In the genomic region with DNA sequence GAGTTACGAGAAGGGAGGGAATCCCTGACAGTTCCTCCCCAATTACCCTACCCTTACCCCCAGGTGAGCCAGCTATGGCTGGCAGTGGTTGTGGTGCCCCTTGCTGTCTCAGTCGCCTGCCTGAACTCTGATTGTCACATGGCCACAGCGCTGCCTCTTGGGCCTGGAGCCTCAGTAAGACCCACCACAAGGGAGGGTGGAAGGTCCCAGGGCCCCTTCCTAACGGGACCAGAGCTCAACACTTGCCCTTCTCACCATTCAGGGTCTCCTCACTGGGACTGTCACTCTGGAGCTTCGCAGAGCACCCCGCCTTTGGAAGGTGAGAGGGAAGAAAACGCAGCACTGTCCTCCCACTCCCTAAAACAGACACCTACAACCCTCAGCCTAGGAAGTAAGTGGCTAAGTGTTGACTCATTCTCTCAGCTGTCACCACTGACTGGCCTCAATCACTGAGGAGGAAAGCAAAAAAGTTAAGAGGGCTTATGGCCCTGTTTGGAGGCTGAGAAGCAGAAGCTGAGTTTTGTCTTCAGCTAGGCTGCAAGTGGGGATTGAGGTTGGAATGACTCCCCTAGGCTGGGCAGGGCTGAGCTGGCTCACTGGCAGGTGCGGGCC, we compare ENCODE assay signal across 2 cellular contexts.
TF ChIP-seq lines count a peak whose summit lies in the region.

No MANE protein-coding gene starts in this region.

TF ChIP-seq in A549, 52 proteins besides CTCF, POLR2A, EP300 and RAD21:
- no peak for TF ChIP-seq RFX5 (IDR thresholded peaks at IDR 0.05)
- TF ChIP-seq CHD2 (IDR thresholded peaks at IDR 0.05; ENCODE audit: low read length, partially characterized antibody): no peak
- no peak for TF ChIP-seq FOXS1 (CRISPR knock-in tag; IDR thresholded peaks at IDR 0.05)
- no peak for TF ChIP-seq SREBF2 (IDR thresholded peaks at IDR 0.05)
- TF ChIP-seq, protein P1, sequence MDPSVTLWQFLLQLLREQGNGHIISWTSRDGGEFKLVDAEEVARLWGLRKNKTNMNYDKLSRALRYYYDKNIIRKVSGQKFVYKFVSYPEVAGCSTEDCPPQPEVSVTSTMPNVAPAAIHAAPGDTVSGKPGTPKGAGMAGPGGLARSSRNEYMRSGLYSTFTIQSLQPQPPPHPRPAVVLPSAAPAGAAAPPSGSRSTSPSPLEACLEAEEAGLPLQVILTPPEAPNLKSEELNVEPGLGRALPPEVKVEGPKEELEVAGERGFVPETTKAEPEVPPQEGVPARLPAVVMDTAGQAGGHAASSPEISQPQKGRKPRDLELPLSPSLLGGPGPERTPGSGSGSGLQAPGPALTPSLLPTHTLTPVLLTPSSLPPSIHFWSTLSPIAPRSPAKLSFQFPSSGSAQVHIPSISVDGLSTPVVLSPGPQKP (IDR thresholded peaks at IDR 0.05; ENCODE audit: low read depth, low read length): no peak
- TF ChIP-seq FOSB (CRISPR knock-in tag; IDR thresholded peaks at IDR 0.05): no peak
- no peak for TF ChIP-seq NPAS2 (CRISPR knock-in tag; IDR thresholded peaks at IDR 0.05; ENCODE audit: borderline replicate concordance)
- no peak for TF ChIP-seq ESRRA (IDR thresholded peaks at IDR 0.05; ENCODE audit: borderline replicate concordance, low read length)
- TF ChIP-seq CEBPB (IDR thresholded peaks at IDR 0.05): no peak
- no peak for TF ChIP-seq KDM5A (IDR thresholded peaks at IDR 0.05)
- no peak for TF ChIP-seq PHF8 (IDR thresholded peaks at IDR 0.05; ENCODE audit: borderline replicate concordance, low read depth)
- TF ChIP-seq HEYL (CRISPR knock-in tag; IDR thresholded peaks at IDR 0.05): no peak
- TF ChIP-seq, protein P2, sequence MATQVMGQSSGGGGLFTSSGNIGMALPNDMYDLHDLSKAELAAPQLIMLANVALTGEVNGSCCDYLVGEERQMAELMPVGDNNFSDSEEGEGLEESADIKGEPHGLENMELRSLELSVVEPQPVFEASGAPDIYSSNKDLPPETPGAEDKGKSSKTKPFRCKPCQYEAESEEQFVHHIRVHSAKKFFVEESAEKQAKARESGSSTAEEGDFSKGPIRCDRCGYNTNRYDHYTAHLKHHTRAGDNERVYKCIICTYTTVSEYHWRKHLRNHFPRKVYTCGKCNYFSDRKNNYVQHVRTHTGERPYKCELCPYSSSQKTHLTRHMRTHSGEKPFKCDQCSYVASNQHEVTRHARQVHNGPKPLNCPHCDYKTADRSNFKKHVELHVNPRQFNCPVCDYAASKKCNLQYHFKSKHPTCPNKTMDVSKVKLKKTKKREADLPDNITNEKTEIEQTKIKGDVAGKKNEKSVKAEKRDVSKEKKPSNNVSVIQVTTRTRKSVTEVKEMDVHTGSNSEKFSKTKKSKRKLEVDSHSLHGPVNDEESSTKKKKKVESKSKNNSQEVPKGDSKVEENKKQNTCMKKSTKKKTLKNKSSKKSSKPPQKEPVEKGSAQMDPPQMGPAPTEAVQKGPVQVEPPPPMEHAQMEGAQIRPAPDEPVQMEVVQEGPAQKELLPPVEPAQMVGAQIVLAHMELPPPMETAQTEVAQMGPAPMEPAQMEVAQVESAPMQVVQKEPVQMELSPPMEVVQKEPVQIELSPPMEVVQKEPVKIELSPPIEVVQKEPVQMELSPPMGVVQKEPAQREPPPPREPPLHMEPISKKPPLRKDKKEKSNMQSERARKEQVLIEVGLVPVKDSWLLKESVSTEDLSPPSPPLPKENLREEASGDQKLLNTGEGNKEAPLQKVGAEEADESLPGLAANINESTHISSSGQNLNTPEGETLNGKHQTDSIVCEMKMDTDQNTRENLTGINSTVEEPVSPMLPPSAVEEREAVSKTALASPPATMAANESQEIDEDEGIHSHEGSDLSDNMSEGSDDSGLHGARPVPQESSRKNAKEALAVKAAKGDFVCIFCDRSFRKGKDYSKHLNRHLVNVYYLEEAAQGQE (IDR thresholded peaks at IDR 0.05): no peak
- no peak for TF ChIP-seq SMC3 (IDR thresholded peaks at IDR 0.05)
- no peak for TF ChIP-seq CBX8 (IDR thresholded peaks at IDR 0.05)
- TF ChIP-seq, protein P3, sequence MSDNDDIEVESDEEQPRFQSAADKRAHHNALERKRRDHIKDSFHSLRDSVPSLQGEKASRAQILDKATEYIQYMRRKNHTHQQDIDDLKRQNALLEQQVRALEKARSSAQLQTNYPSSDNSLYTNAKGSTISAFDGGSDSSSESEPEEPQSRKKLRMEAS (IDR thresholded peaks at IDR 0.05): no peak

TF ChIP-seq in GM23338, 12 proteins besides CTCF, POLR2A, EP300 and RAD21:
- TF ChIP-seq, protein P2 (IDR thresholded peaks at IDR 0.05; ENCODE audit: unreplicated experiment): no peak
- TF ChIP-seq NANOG (IDR thresholded peaks at IDR 0.05; ENCODE audit: borderline replicate concordance): no peak
- no peak for TF ChIP-seq EZH2phosphoT487 (IDR thresholded peaks at IDR 0.05; ENCODE audit: unreplicated experiment)
- no peak for TF ChIP-seq ZNF331 (CRISPR knock-in tag; IDR thresholded peaks at IDR 0.05; ENCODE audit: low read depth)
- no peak for TF ChIP-seq CREB1 (CRISPR knock-in tag; IDR thresholded peaks at IDR 0.05; ENCODE audit: low read depth)
- TF ChIP-seq, protein P4, sequence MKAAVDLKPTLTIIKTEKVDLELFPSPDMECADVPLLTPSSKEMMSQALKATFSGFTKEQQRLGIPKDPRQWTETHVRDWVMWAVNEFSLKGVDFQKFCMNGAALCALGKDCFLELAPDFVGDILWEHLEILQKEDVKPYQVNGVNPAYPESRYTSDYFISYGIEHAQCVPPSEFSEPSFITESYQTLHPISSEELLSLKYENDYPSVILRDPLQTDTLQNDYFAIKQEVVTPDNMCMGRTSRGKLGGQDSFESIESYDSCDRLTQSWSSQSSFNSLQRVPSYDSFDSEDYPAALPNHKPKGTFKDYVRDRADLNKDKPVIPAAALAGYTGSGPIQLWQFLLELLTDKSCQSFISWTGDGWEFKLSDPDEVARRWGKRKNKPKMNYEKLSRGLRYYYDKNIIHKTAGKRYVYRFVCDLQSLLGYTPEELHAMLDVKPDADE (IDR thresholded peaks at IDR 0.05): no peak
- no peak for TF ChIP-seq STAT1 (IDR thresholded peaks at IDR 0.05; ENCODE audit: unreplicated experiment)
- TF ChIP-seq POLR2AphosphoS5 (IDR thresholded peaks at IDR 0.05; ENCODE audit: low read depth): no peak
- TF ChIP-seq ZNF114 (CRISPR knock-in tag; IDR thresholded peaks at IDR 0.05): no peak
- no peak for TF ChIP-seq JUNB (IDR thresholded peaks at IDR 0.05; ENCODE audit: unreplicated experiment)
- TF ChIP-seq EZH2 (IDR thresholded peaks at IDR 0.05; ENCODE audit: low read depth, unreplicated experiment): no peak
- TF ChIP-seq, protein P5, sequence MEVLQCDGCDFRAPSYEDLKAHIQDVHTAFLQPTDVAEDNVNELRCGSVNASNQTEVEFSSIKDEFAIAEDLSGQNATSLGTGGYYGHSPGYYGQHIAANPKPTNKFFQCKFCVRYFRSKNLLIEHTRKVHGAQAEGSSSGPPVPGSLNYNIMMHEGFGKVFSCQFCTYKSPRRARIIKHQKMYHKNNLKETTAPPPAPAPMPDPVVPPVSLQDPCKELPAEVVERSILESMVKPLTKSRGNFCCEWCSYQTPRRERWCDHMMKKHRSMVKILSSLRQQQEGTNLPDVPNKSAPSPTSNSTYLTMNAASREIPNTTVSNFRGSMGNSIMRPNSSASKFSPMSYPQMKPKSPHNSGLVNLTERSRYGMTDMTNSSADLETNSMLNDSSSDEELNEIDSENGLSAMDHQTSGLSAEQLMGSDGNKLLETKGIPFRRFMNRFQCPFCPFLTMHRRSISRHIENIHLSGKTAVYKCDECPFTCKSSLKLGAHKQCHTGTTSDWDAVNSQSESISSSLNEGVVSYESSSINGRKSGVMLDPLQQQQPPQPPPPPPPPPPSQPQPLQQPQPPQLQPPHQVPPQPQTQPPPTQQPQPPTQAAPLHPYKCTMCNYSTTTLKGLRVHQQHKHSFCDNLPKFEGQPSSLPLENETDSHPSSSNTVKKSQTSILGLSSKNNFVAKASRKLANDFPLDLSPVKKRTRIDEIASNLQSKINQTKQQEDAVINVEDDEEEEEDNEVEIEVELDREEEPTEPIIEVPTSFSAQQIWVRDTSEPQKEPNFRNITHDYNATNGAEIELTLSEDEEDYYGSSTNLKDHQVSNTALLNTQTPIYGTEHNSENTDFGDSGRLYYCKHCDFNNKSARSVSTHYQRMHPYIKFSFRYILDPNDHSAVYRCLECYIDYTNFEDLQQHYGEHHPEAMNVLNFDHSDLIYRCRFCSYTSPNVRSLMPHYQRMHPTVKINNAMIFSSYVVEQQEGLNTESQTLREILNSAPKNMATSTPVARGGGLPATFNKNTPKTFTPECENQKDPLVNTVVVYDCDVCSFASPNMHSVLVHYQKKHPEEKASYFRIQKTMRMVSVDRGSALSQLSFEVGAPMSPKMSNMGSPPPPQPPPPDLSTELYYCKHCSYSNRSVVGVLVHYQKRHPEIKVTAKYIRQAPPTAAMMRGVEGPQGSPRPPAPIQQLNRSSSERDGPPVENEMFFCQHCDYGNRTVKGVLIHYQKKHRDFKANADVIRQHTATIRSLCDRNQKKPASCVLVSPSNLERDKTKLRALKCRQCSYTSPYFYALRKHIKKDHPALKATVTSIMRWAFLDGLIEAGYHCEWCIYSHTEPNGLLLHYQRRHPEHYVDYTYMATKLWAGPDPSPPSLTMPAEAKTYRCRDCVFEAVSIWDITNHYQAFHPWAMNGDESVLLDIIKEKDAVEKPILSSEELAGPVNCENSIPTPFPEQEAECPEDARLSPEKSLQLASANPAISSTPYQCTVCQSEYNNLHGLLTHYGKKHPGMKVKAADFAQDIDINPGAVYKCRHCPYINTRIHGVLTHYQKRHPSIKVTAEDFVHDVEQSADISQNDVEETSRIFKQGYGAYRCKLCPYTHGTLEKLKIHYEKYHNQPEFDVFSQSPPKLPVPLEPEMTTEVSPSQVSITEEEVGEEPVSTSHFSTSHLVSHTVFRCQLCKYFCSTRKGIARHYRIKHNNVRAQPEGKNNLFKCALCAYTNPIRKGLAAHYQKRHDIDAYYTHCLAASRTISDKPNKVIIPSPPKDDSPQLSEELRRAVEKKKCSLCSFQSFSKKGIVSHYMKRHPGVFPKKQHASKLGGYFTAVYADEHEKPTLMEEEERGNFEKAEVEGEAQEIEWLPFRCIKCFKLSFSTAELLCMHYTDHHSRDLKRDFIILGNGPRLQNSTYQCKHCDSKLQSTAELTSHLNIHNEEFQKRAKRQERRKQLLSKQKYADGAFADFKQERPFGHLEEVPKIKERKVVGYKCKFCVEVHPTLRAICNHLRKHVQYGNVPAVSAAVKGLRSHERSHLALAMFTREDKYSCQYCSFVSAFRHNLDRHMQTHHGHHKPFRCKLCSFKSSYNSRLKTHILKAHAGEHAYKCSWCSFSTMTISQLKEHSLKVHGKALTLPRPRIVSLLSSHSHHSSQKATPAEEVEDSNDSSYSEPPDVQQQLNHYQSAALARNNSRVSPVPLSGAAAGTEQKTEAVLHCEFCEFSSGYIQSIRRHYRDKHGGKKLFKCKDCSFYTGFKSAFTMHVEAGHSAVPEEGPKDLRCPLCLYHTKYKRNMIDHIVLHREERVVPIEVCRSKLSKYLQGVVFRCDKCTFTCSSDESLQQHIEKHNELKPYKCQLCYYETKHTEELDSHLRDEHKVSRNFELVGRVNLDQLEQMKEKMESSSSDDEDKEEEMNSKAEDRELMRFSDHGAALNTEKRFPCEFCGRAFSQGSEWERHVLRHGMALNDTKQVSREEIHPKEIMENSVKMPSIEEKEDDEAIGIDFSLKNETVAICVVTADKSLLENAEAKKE (CRISPR knock-in tag; IDR thresholded peaks at IDR 0.05): no peak
